Comparison of ENCODE assay signal across 12 cellular contexts in genomic region chr17:59160203-59161025, GRCh38. TPM values are rescaled to one million over a fixed set of nuclear protein-coding genes. Genes with fewer than 3 reads are reported as not detected.
DNase-seq lines count a peak whose midpoint lies in the region; TF ChIP-seq lines count a peak whose summit lies in the region.
"Had no signal": no experiment of that assay in that cellular context is flagged by ENCODE, and none has a peak within 500 bp of the region (broad histone marks: within the 10 kb centered on the region; RNA-seq: fewer than 3 reads in every experiment).

No MANE protein-coding gene starts in this region.

- no peaks in the 10 kb centered on the region for H3K9me3 Mint-ChIP-seq in neural crest cell

- peaks cover 4% of the 10 kb centered on the region; the same call in 1 of the 2 replicates for H4K20me1 ChIP-seq in DOHH2 (ENCODE audit: control insufficient read depth, insufficient read depth, low read depth, low read length)
- peaks cover 7% of the 10 kb centered on the region for H4K20me1 ChIP-seq in Loucy (ENCODE audit: insufficient read depth, low read length, poor library complexity, severe bottlenecking)
- no peaks in the 10 kb centered on the region for H4K20me1 ChIP-seq in mammary epithelial cell (ENCODE audit: insufficient read depth, low read length)

- CTCF ChIA-PET in mammary epithelial cell (lab: Charles Lee; ENCODE audit: low non-redundant PET): no interaction called here

- H3F3A ChIP-seq in DOHH2 (ENCODE audit: control insufficient read depth, insufficient read depth) (0 out of 2 replicates have a peak, but pooled peaks cover 4% of the 10 kb centered on the region), Loucy (ENCODE audit: low read depth) (no peaks in the 10 kb centered on the region)

- H3K36me3 ChIP-seq in DOHH2 (ENCODE audit: control insufficient read depth, low read length): peaks cover 69% of the 10 kb centered on the region
- no peaks in the 10 kb centered on the region for H3K36me3 ChIP-seq in Loucy (ENCODE audit: insufficient read depth, low read length)
- peaks cover 4% of the 10 kb centered on the region for H3K36me3 ChIP-seq in mammary epithelial cell (ENCODE audit: insufficient read depth, low read length)
- H3K36me3 ChIP-seq in esophagus squamous epithelium: no peaks in the 10 kb centered on the region
- H3K36me3 ChIP-seq: left ventricle myocardium inferior, thoracic aorta had no signal

- H3K9ac ChIP-seq in Loucy (ENCODE audit: low read depth, low read length, poor library complexity, severe bottlenecking): peak overlapping the region; percentile 99
- H3K9ac ChIP-seq in mammary epithelial cell (ENCODE audit: insufficient read depth, low read length): no peak overlapping the region

- H3K9me3 ChIP-seq in DOHH2 (ENCODE audit: control insufficient read depth, insufficient read depth, low read length): no peaks in the 10 kb centered on the region
- no peaks in the 10 kb centered on the region for H3K9me3 ChIP-seq in Loucy (ENCODE audit: insufficient read depth, low read depth, low read length)
- no peaks in the 10 kb centered on the region for H3K9me3 ChIP-seq in mammary epithelial cell (replicated peaks; ENCODE audit: insufficient read depth, low read length)
- no peaks in the 10 kb centered on the region for H3K9me3 ChIP-seq in esophagus squamous epithelium
- H3K9me3 ChIP-seq: left ventricle myocardium inferior, thoracic aorta had no signal

- H3K27ac Mint-ChIP-seq in neural crest cell (ENCODE audit: unreplicated experiment): peak overlapping the region; percentile 12

- in situ Hi-C loops in mammary epithelial cell (cut with MboI; ENCODE audit: low sequenced_read_pairs in 2 of 2): no loop called here

- DNase-seq in mammary epithelial cell (no peak), neural crest cell (ENCODE audit: low read depth, low spot score) (no peak), esophagus squamous epithelium (lab: John Stamatoyannopoulos, UW) (no peak), UCSD-AML1 (lab: John Stamatoyannopoulos, UW; ENCODE audit: unreplicated experiment) (no peak), cerebellar nuclear complex (lab: John Stamatoyannopoulos, UW) (no peak)
- DNase-seq: EL, left ventricle myocardium inferior, NCI-H226 had no signal

- dilution Hi-C loops in mammary epithelial cell (cut with HindIII; ENCODE audit: low sequenced_read_pairs): no loop called here

- TF ChIP-seq CTCF in DOHH2 (IDR thresholded peaks at IDR 0.05; ENCODE audit: low read depth, low read length, poor library complexity, severe bottlenecking) (no peak), Loucy (conservative IDR thresholded peaks at IDR 0.05; ENCODE audit: low read length) (no peak), mammary epithelial cell (conservative IDR thresholded peaks at IDR 0.05 in 1 of 2, IDR thresholded peaks at IDR 0.05 in 1 of 2; ENCODE audit: extremely low read depth in 1 of 2, insufficient read depth in 1 of 2, low read depth in 1 of 2, low read length in 2 of 2) (no peak), neural crest cell (conservative IDR thresholded peaks at IDR 0.05) (no peak), esophagus squamous epithelium (IDR thresholded peaks at IDR 0.05) (no peak)

- H3K4me2 ChIP-seq in DOHH2 (ENCODE audit: low read length): peak overlapping the region; percentile 77
- peak overlapping the region; percentile 97 for H3K4me2 ChIP-seq in Loucy (ENCODE audit: low read depth, low read length, poor library complexity, severe bottlenecking)
- H3K4me2 ChIP-seq in mammary epithelial cell (ENCODE audit: insufficient read depth, low read depth, low read length): peak overlapping the region; percentile 23

- intact Hi-C loops in mammary epithelial cell (cut with micrococcal nuclease): no loop called here
- intact Hi-C loops in esophagus squamous epithelium (cut with DNase I): no loop called here

- H3K79me2 ChIP-seq in DOHH2 (ENCODE audit: control insufficient read depth, low read length) (peaks cover 98% of the 10 kb centered on the region), Loucy (ENCODE audit: insufficient read depth, low read length) (peaks cover 98% of the 10 kb centered on the region), mammary epithelial cell (ENCODE audit: insufficient read depth, low read length) (peaks cover 97% of the 10 kb centered on the region)

- no peaks in the 10 kb centered on the region for H3K27me3 ChIP-seq in DOHH2 (ENCODE audit: control insufficient read depth, low read length)
- no peaks in the 10 kb centered on the region for H3K27me3 ChIP-seq in Loucy (ENCODE audit: insufficient read depth, low read length, poor library complexity, severe bottlenecking)
- no peaks in the 10 kb centered on the region for H3K27me3 ChIP-seq in mammary epithelial cell (ENCODE audit: insufficient read depth, low read length)
- no peaks in the 10 kb centered on the region for H3K27me3 ChIP-seq in esophagus squamous epithelium

- H3K36me3 Mint-ChIP-seq in neural crest cell (ENCODE audit: low read depth): no peaks in the 10 kb centered on the region

- H3K4me3 Mint-ChIP-seq in neural crest cell: no peak overlapping the region

- H3K4me3 ChIP-seq in DOHH2 (ENCODE audit: low read length) (peak overlapping the region; percentile 12; the same call in 1 of the 2 replicates), Loucy (ENCODE audit: low read length, poor library complexity, severe bottlenecking) (peak overlapping the region; percentile 83), mammary epithelial cell (replicated peaks in 1 of 3; ENCODE audit: insufficient read depth in 1 of 3, low read depth in 2 of 3, low read length in 3 of 3) (no peak overlapping the region), esophagus squamous epithelium (no peak overlapping the region)
- H3K4me3 ChIP-seq: left ventricle myocardium inferior, thoracic aorta had no signal

- no peaks in the 10 kb centered on the region for H3K27me3 Mint-ChIP-seq in neural crest cell (ENCODE audit: low read depth)

- H3K9me2 ChIP-seq in DOHH2 (replicated peaks; ENCODE audit: control insufficient read depth, low read length) (no peaks in the 10 kb centered on the region), Loucy (replicated peaks; ENCODE audit: low read depth, low read length) (no peaks in the 10 kb centered on the region)

- no peak overlapping the region for H2AFZ ChIP-seq in Loucy (ENCODE audit: low read length)
- H2AFZ ChIP-seq in mammary epithelial cell (ENCODE audit: low read depth, low read length): no peak overlapping the region

- TF ChIP-seq POLR2A in esophagus squamous epithelium (IDR thresholded peaks at IDR 0.05): no peak

- WGBS in mammary epithelial cell (ENCODE audit: low coverage, missing lambda C conversion rate): 96% methylated on average over 9 of the region's 9 CpGs
- 82 to 92% methylated on average over 9 of the region's 9 CpGs for WGBS in esophagus squamous epithelium, 2 donors

- H3K4me1 Mint-ChIP-seq in neural crest cell: peaks cover 46% of the 10 kb centered on the region

- H3K4me1 ChIP-seq in DOHH2 (ENCODE audit: control insufficient read depth, low read length) (peaks cover 48% of the 10 kb centered on the region), Loucy (ENCODE audit: insufficient read depth, low read length, poor library complexity, severe bottlenecking) (peaks cover 68% of the 10 kb centered on the region), mammary epithelial cell (ENCODE audit: insufficient read depth, low read length) (peaks cover 26% of the 10 kb centered on the region), esophagus squamous epithelium (peaks cover 4 to 34% (median 7%) of the 10 kb centered on the region in 3 donors)

- BruUV-seq in mammary epithelial cell (replicated peaks; lab: Mats Ljungman, UMichigan): no TSS peak

- no peak overlapping the region for H3K27ac ChIP-seq in DOHH2 (ENCODE audit: low read depth, low read length)
- H3K27ac ChIP-seq in mammary epithelial cell (ENCODE audit: insufficient read depth, low read depth, low read length): peak overlapping the region; percentile 88
- H3K27ac ChIP-seq in esophagus squamous epithelium: peak overlapping the region in 1 of 4 donors; percentile 31
- H3K27ac ChIP-seq: left ventricle myocardium inferior, thoracic aorta had no signal

RNA-seq across cellular contexts. Expression of gene PRR11, which starts 4.9 kb away (rescaled TPM):
- 10 to 100 TPM in 1 of 2 donors, 1 to 10 TPM in 1; 8.5 to 59.3 TPM for total RNA-seq in mammary epithelial cell
- polyA plus RNA-seq in mammary epithelial cell: 80.3 TPM
- polyA minus RNA-seq in mammary epithelial cell: 35.8 TPM
- total RNA-seq in neural crest cell: 77.2 and 78.8 TPM in 2 replicates
- total RNA-seq in esophagus squamous epithelium: 10 to 100 TPM in 2 of 4 donors, 1 to 10 TPM in 2; 5.1 to 13.4 (median 9.5) TPM

RNA-seq across cellular contexts. Expression of gene SKA2, which starts 5.4 kb away (rescaled TPM):
- total RNA-seq in mammary epithelial cell (10 to 100 TPM; 34.0 to 72.9 TPM), neural crest cell (119 and 128 TPM in 2 replicates), esophagus squamous epithelium (10 to 100 TPM; 12.5 to 57.2 (median 37.6) TPM)
- polyA plus RNA-seq in mammary epithelial cell: 41.5 TPM
- polyA minus RNA-seq in mammary epithelial cell: 38.1 TPM

RNA-seq across cellular contexts. Expression of gene SMG8, which starts 49.4 kb away (rescaled TPM):
- 10 to 100 TPM; 15.8 to 24.0 TPM for total RNA-seq in mammary epithelial cell
- 13.1 TPM for polyA plus RNA-seq in mammary epithelial cell
- 15.9 TPM for polyA minus RNA-seq in mammary epithelial cell
- total RNA-seq in neural crest cell: 21.2 and 22.9 TPM in 2 replicates
- 10 to 100 TPM in 3 of 4 donors, 1 to 10 TPM in 1; 5.6 to 14.7 (median 12.6) TPM for total RNA-seq in esophagus squamous epithelium

RNA-seq across cellular contexts. Expression of gene TRIM37, which starts 53.7 kb away (rescaled TPM):
- total RNA-seq in mammary epithelial cell (10 to 100 TPM; 34.2 to 42.7 TPM), neural crest cell (38.6 and 39.0 TPM in 2 replicates), esophagus squamous epithelium (10 to 100 TPM in 3 of 4 donors, 1 to 10 TPM in 1; 6.6 to 19.5 (median 17.1) TPM)
- 15.1 TPM for polyA plus RNA-seq in mammary epithelial cell
- polyA minus RNA-seq in mammary epithelial cell: 14.1 TPM

RNA-seq across cellular contexts. Expression of gene GDPD1, which starts 59.9 kb away (rescaled TPM):
- total RNA-seq in mammary epithelial cell (1 to 10 TPM; 1.9 to 2.8 TPM), neural crest cell (10.7 and 13.4 TPM in 2 replicates), esophagus squamous epithelium (1 to 10 TPM in 2 of 4 donors, under 1 TPM in 1, not detected in 1; 0.59 to 2.0 (median 1.9) TPM)
- polyA plus RNA-seq in mammary epithelial cell: 0.87 TPM
- not detected for polyA minus RNA-seq in mammary epithelial cell
- total RNA-seq: LHCN-M2 had no signal

Comparison
In these comparisons a context has a peak if more than half of its experiments do, and no peak if none do; other contexts are left out.
1. H3K4me2 ChIP-seq: peak in every context shown above with its lines; median percentile 97 in Loucy; 77 in DOHH2; 23 in mammary epithelial cell.
2. H3K4me3 ChIP-seq: peak in DOHH2 (single experiment) and Loucy (single experiment); none in mammary epithelial cell (0 of 3) and esophagus squamous epithelium (0 of 4).